8 cellular contexts compared by ENCODE assay signal in the genomic region with DNA sequence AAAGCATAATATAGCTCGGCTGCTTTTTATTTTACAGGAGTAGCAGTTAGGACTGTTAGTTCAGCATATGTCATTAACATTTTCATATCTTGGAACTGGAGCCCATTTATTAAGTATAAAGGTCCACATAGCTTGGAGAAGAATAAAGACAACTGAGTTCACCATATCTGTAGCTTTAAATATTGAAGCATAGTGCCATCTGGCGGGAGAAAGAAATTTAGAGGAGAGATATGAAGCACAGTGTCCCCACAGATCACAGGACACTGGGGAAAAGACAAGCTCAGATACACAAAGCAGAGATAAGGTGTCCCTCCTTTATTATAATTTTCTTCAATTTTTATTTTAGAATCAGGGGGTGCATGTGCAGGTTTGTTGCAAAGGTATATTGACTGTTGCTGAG.
DNase-seq lines count a peak whose midpoint lies in the region; ATAC-seq, FAIRE-seq and TF ChIP-seq lines count a peak whose summit lies in the region.

No MANE protein-coding gene starts in this region.

- no peaks in the 10 kb centered on the region for H3K4me1 ChIP-seq in SK-N-SH (ENCODE audit: control insufficient read depth in 1 of 2, insufficient read depth in 2 of 2, low read depth in 1 of 2, low read length in 1 of 2)

- no peak overlapping the region for H3K4me3 ChIP-seq in LNCaP clone FGC (ENCODE audit: low read depth, low read length)
- H3K4me3 ChIP-seq in SK-N-SH (ENCODE audit: low read depth in 2 of 2, low read length in 1 of 2) = no peak overlapping the region

- POLR2A ChIA-PET in SK-N-SH (lab: Yijun Ruan, JAX) = no interaction called here

- H3K9me2 ChIP-seq in SK-N-SH = no peaks in the 10 kb centered on the region

- FAIRE-seq in frontal cortex (lab: Jason Lieb, UNC) = peak; percentile 77

- no peak for ATAC-seq in HG02571 (IDR thresholded peaks at IDR 0.05; ENCODE audit: unreplicated experiment)
- no peak for ATAC-seq in HG03039 (IDR thresholded peaks at IDR 0.05; ENCODE audit: unreplicated experiment)

- CTCF ChIA-PET in SK-N-SH (lab: Yijun Ruan, JAX) = interaction anchor here (0.6 to 2.5 kb wide), 37 partner anchors 8 to 1508 kb away, joined by 3 to 12 read pairs (median 4); no protein-coding TSS in a partner anchor

- H3K4me2 ChIP-seq in SK-N-SH = no peak overlapping the region

- H3K9me3 ChIP-seq in SK-N-SH = no peaks in the 10 kb centered on the region

- H3F3A ChIP-seq in SK-N-SH (replicated peaks; ENCODE audit: insufficient read depth) = no peaks in the 10 kb centered on the region

- DNase-seq in DMS114 treated with DMSO at 0.1 percent for 48 hours (lab: John Stamatoyannopoulos, UW; ENCODE audit: unreplicated experiment) (peak; percentile 3), GM20000 (ENCODE audit: low spot score) (peak; percentile 15), LNCaP clone FGC (ENCODE audit: low read depth) (peak; percentile 18), SK-N-SH (peak; percentile 20), frontal cortex (ENCODE audit: low spot score in 2 of 2) (peak; percentile 3 to 25), retina (peak; percentile 30)

- TF ChIP-seq CTCF in GM20000 (IDR thresholded peaks at IDR 0.05; ENCODE audit: extremely low read depth, missing control alignments) (peak; percentile 7), LNCaP clone FGC (IDR thresholded peaks at IDR 0.05; ENCODE audit: control insufficient read depth, extremely low read depth, insufficient read depth) (peak; percentile 54), SK-N-SH (IDR thresholded peaks at IDR 0.05) (peak; percentile 65)

- no peak for TF ChIP-seq EP300 in SK-N-SH (IDR thresholded peaks at IDR 0.05; ENCODE audit: borderline replicate concordance in 1 of 2, low read depth in 1 of 2, low read length in 1 of 2)

- no peak overlapping the region for H3K9ac ChIP-seq in SK-N-SH

- H2AFZ ChIP-seq in SK-N-SH (ENCODE audit: low read depth) = no peak overlapping the region

- H4K20me1 ChIP-seq in SK-N-SH (ENCODE audit: insufficient read depth) = no peaks in the 10 kb centered on the region

- no peak overlapping the region for H3K27ac ChIP-seq in SK-N-SH (ENCODE audit: low read depth in 2 of 2, low read length in 1 of 2)

- 0% methylated on average over 2 of the region's 2 CpGs for WGBS in SK-N-SH (ENCODE audit: low lambda C conversion rate)

- no peaks in the 10 kb centered on the region for H3K36me3 ChIP-seq in SK-N-SH (replicated peaks in 1 of 2; ENCODE audit: control insufficient read depth in 1 of 2, insufficient read depth in 2 of 2, low read length in 1 of 2)

- TF ChIP-seq RAD21 in SK-N-SH (IDR thresholded peaks at IDR 0.05; ENCODE audit: low read length) = peak; percentile 72

- no peaks in the 10 kb centered on the region for H3K79me2 ChIP-seq in SK-N-SH (ENCODE audit: insufficient read depth)

- H3K27me3 ChIP-seq in SK-N-SH (ENCODE audit: insufficient read depth) = no peaks in the 10 kb centered on the region

TF ChIP-seq in SK-N-SH, 30 proteins besides CTCF, POLR2A, EP300 and RAD21:
- TF ChIP-seq SMC3 (IDR thresholded peaks at IDR 0.05; ENCODE audit: low read depth, low read length) (peak; percentile 45; the same call in 1 of the 2 replicates), RXRA (IDR thresholded peaks at IDR 0.05; ENCODE audit: borderline replicate concordance, low read depth) (no peak), FOXJ3 (CRISPR knock-in tag; IDR thresholded peaks at IDR 0.05) (no peak), TAF1 (IDR thresholded peaks at IDR 0.05; ENCODE audit: borderline replicate concordance, low read depth, low read length) (no peak)

Comparison
In these comparisons a context has a peak if more than half of its experiments do, and no peak if none do; other contexts are left out.
1. CTCF ChIP-seq: peak in every context shown above with its lines; median percentile 65 in SK-N-SH; 54 in LNCaP clone FGC; 7 in GM20000.